ENCODE assay signal across 29 cellular contexts in genomic region chr5:517535-518100, GRCh38.
"Had no signal": no experiment of that assay in that cellular context is flagged by ENCODE, and none has a peak within 500 bp of the region (broad histone marks: within the 10 kb centered on the region; RNA-seq: fewer than 3 reads in every experiment).

No MANE protein-coding gene starts in this region.

- H3K36me3 ChIP-seq: colonic mucosa, esophagus muscularis mucosa, gastroesophageal sphincter, heart left ventricle, neutrophil, pancreas, tibial artery had no signal

- H2AFZ ChIP-seq: hepatocyte had no signal

- H3K9me3 Mint-ChIP-seq: endodermal cell; mesothelial cell of epicardium; stimulated activated effector memory CD8-positive, alpha-beta T cell treated with anti-CD3 and anti-CD28 coated beads, Interleukin-12 subunit alpha, Interleukin-12 subunit beta, amount 100 ng/mL, for 72 hours; type B pancreatic cell had no signal

- ATAC-seq: foreskin keratinocyte; gastroesophageal sphincter; heart left ventricle; left lobe of liver; mucosa of descending colon; natural killer cell treated with Interleukin-12 subunit alpha and Interleukin-12 subunit beta and Interleukin-15 and Interleukin-18, amount 100 ng/mL, for 72 hours; pancreas; sciatic nerve; stimulated activated effector memory CD8-positive, alpha-beta T cell treated with anti-CD3 and anti-CD28 coated beads, Interleukin-12 subunit alpha, Interleukin-12 subunit beta, amount 100 ng/mL, for 72 hours; stimulated activated naive CD8-positive, alpha-beta T cell treated with anti-CD3 and anti-CD28 coated beads, Interleukin-15, Interleukin-2, amounts not matched to agents 100 U/mL and 50 U/mL, for 24 hours had no signal

- H3K27me3 ChIP-seq: pancreas, testis had no signal

- H3K9me3 ChIP-seq: colonic mucosa, esophagus muscularis mucosa, gastroesophageal sphincter, heart left ventricle, mucosa of descending colon, neutrophil, pancreas, testis, tibial artery had no signal

- H3K79me2 ChIP-seq: hepatocyte had no signal

- H3K36me3 Mint-ChIP-seq: mesothelial cell of epicardium; natural killer cell treated with Interleukin-12 subunit alpha and Interleukin-12 subunit beta and Interleukin-15 and Interleukin-18, amount 100 ng/mL, for 72 hours; stimulated activated effector memory CD8-positive, alpha-beta T cell treated with anti-CD3 and anti-CD28 coated beads, Interleukin-12 subunit alpha, Interleukin-12 subunit beta, amount 100 ng/mL, for 72 hours; type B pancreatic cell had no signal

- H3K4me3 ChIP-seq: colonic mucosa, esophagus muscularis mucosa, gastroesophageal sphincter, heart left ventricle, hepatocyte, mucosa of descending colon, pancreas, testis, tibial artery had no signal

- H3K27ac ChIP-seq: colonic mucosa, esophagus muscularis mucosa, foreskin keratinocyte, gastroesophageal sphincter, heart left ventricle, neutrophil, pancreas, testis, tibial artery had no signal

- FAIRE-seq: endothelial cell of umbilical vein, kidney, pancreas had no signal

- H3K4me1 ChIP-seq: colonic mucosa, esophagus muscularis mucosa, foreskin keratinocyte, gastroesophageal sphincter, heart left ventricle, pancreas, testis, tibial artery had no signal

- H3K4me1 Mint-ChIP-seq: stimulated activated effector memory CD8-positive, alpha-beta T cell treated with anti-CD3 and anti-CD28 coated beads, Interleukin-12 subunit alpha, Interleukin-12 subunit beta, amount 100 ng/mL, for 72 hours had no signal

- H3K4me3 Mint-ChIP-seq: dendritic cell treated with granulocyte-macrophage colony-stimulating factor and Interleukin-4, amounts not matched to agents 40 ng/mL and 50 ng/mL, for 4 days; endodermal cell; mesothelial cell of epicardium; natural killer cell treated with Interleukin-12 subunit alpha and Interleukin-12 subunit beta and Interleukin-15 and Interleukin-18, amount 100 ng/mL, for 72 hours; stimulated activated effector memory CD8-positive, alpha-beta T cell treated with anti-CD3 and anti-CD28 coated beads, Interleukin-12 subunit alpha, Interleukin-12 subunit beta, amount 100 ng/mL, for 72 hours; type B pancreatic cell had no signal

- H3K27ac Mint-ChIP-seq: dendritic cell treated with granulocyte-macrophage colony-stimulating factor and Interleukin-4, amounts not matched to agents 40 ng/mL and 50 ng/mL, for 4 days; endodermal cell; mesothelial cell of epicardium; naive B cell; natural killer cell treated with Interleukin-12 subunit alpha and Interleukin-12 subunit beta and Interleukin-15 and Interleukin-18, amount 100 ng/mL, for 72 hours; progenitor cell of endocrine pancreas; stimulated activated effector memory CD8-positive, alpha-beta T cell treated with anti-CD3 and anti-CD28 coated beads, Interleukin-12 subunit alpha, Interleukin-12 subunit beta, amount 100 ng/mL, for 72 hours; type B pancreatic cell had no signal

- H3K4me2 ChIP-seq: hepatocyte had no signal

- DNase-seq: colonic mucosa; effector CD8-positive, alpha-beta T cell; endodermal cell; foreskin keratinocyte; heart left ventricle; kidney; mesenchymal stem cell; mucosa of descending colon; naive B cell; stimulated activated CD4-positive, alpha-beta T cell treated with anti-CD3 and anti-CD28 coated beads, Interleukin-2, amount 100 ng/mL, for 24 hours; stimulated activated CD4-positive, alpha-beta T cell treated with anti-CD3 and anti-CD28 coated beads, Interleukin-4, amount 100 ng/mL, for 24 hours; stimulated activated naive CD8-positive, alpha-beta T cell treated with anti-CD3 and anti-CD28 coated beads, Interleukin-15, Interleukin-2, amounts not matched to agents 100 U/mL and 50 U/mL, for 24 hours; substantia nigra; testis; tibial artery had no signal
